In genomic region chr7:28954446-28954845, GRCh38 we compare ENCODE assay signal across 16 cellular contexts. TPM values are rescaled to one million over a fixed set of nuclear protein-coding genes. Genes with fewer than 3 reads are reported as not detected.
A peak's percentile ranks its signal among the peaks of the same experiment; 100 is the strongest.
DNase-seq lines count a peak whose midpoint lies in the region; ATAC-seq and TF ChIP-seq lines count a peak whose summit lies in the region.
"Had no signal": no experiment of that assay in that cellular context is flagged by ENCODE, and none has a peak within 500 bp of the region (broad histone marks: within the 10 kb centered on the region; RNA-seq: fewer than 3 reads in every experiment).

No MANE protein-coding gene starts in this region.

- H2BK12ac ChIP-seq in mesenchymal stem cell (ENCODE audit: low read length in 2 of 2) = no peak overlapping the region

- H3K36me3 ChIP-seq in GM23338 (ENCODE audit: insufficient read depth) (no peaks in the 10 kb centered on the region), SJCRH30 (no peaks in the 10 kb centered on the region), mesenchymal stem cell (ENCODE audit: control insufficient read depth in 1 of 2, insufficient read depth in 2 of 2, low read depth in 1 of 2, low read length in 2 of 2) (peaks cover 0 to 8% of the 10 kb centered on the region in 2 experiments), smooth muscle cell (ENCODE audit: low read depth) (no peaks in the 10 kb centered on the region)
- H3K36me3 ChIP-seq: Peyer's patch had no signal

- no peaks in the 10 kb centered on the region for H3K79me1 ChIP-seq in mesenchymal stem cell (replicated peaks; ENCODE audit: low read length, poor library complexity, severe bottlenecking)

- H3K4me3 Mint-ChIP-seq in GM23338 = no peak overlapping the region
- H3K4me3 Mint-ChIP-seq: CD4-positive, alpha-beta T cell had no signal

- H3K4me1 ChIP-seq in GM23338 (ENCODE audit: insufficient read depth) (peaks cover 18% of the 10 kb centered on the region), SJCRH30 (peaks cover 30% of the 10 kb centered on the region), mesenchymal stem cell (ENCODE audit: control insufficient read depth, insufficient read depth, low read depth, low read length) (peaks cover 32% of the 10 kb centered on the region), smooth muscle cell (ENCODE audit: low read depth) (peaks cover 22% of the 10 kb centered on the region)

- no peak overlapping the region for H3K27ac Mint-ChIP-seq in GM23338
- H3K27ac Mint-ChIP-seq: CD4-positive, alpha-beta T cell had no signal

- H2BK5ac ChIP-seq in mesenchymal stem cell (ENCODE audit: low read depth, low read length, poor library complexity, severe bottlenecking) = no peak overlapping the region

- H3K9me3 Mint-ChIP-seq in GM23338 = no peaks in the 10 kb centered on the region
- H3K9me3 Mint-ChIP-seq: CD4-positive, alpha-beta T cell had no signal

- H3K18ac ChIP-seq in mesenchymal stem cell (ENCODE audit: low read depth in 1 of 2, low read length in 2 of 2) = no peak overlapping the region

- H3K9ac ChIP-seq in mesenchymal stem cell (ENCODE audit: low read length) (no peak overlapping the region), smooth muscle cell (ENCODE audit: low read depth) (no peak overlapping the region)

- H2BK15ac ChIP-seq in mesenchymal stem cell (ENCODE audit: low read depth, poor library complexity, severe bottlenecking) = no peak overlapping the region

- no peak overlapping the region for H2BK120ac ChIP-seq in mesenchymal stem cell (ENCODE audit: low read depth, low read length)

- H4K8ac ChIP-seq in mesenchymal stem cell (ENCODE audit: low read length) = no peak overlapping the region

- no peak overlapping the region for H3K23ac ChIP-seq in mesenchymal stem cell (ENCODE audit: low read length in 2 of 2)

- H3K36me3 Mint-ChIP-seq in GM23338 (ENCODE audit: low read depth) = no peaks in the 10 kb centered on the region

- no peak overlapping the region for H3K27ac ChIP-seq in GM23338 (ENCODE audit: low read depth)
- peak overlapping the region; percentile 20 for H3K27ac ChIP-seq in SJCRH30
- H3K27ac ChIP-seq in mesenchymal stem cell (ENCODE audit: low read length, poor library complexity, severe bottlenecking) = no peak overlapping the region
- H3K27ac ChIP-seq in smooth muscle cell (ENCODE audit: low read depth) = peak overlapping the region; percentile 56

- H2AFZ ChIP-seq in GM23338 = no peak overlapping the region
- no peak overlapping the region for H2AFZ ChIP-seq in mesenchymal stem cell (ENCODE audit: low read depth, low read length)
- no peak overlapping the region for H2AFZ ChIP-seq in smooth muscle cell (ENCODE audit: low read depth)

- H2AK5ac ChIP-seq in mesenchymal stem cell (ENCODE audit: low read length, severe bottlenecking) = no peak overlapping the region

- H3K27me3 ChIP-seq in GM23338 (ENCODE audit: insufficient read depth) = peaks cover 56% of the 10 kb centered on the region
- H3K27me3 ChIP-seq in SJCRH30 = no peaks in the 10 kb centered on the region
- peaks cover 41 to 48% of the 10 kb centered on the region in 2 experiments for H3K27me3 ChIP-seq in mesenchymal stem cell (ENCODE audit: control insufficient read depth in 1 of 2, insufficient read depth in 1 of 2, low read length in 2 of 2)
- H3K27me3 ChIP-seq in smooth muscle cell (ENCODE audit: low read depth) = no peaks in the 10 kb centered on the region

- H3K4me2 ChIP-seq in GM23338 (peak overlapping the region; percentile 87), mesenchymal stem cell (ENCODE audit: low read length, poor library complexity, severe bottlenecking) (no peak overlapping the region), smooth muscle cell (peak overlapping the region; percentile 97)

- ATAC-seq in GM23338 (no peak), HG03139 (IDR thresholded peaks at IDR 0.05; ENCODE audit: unreplicated experiment) (no peak)
- ATAC-seq: Right ventricle myocardium inferior had no signal

- no peak overlapping the region for H4K91ac ChIP-seq in mesenchymal stem cell (ENCODE audit: low read length)

- H3K14ac ChIP-seq in mesenchymal stem cell (ENCODE audit: low read length in 2 of 2) = no peak overlapping the region

- DNase-seq in GM23338 (ENCODE audit: low spot score) = no peak
- peak in 1 of 2 experiments; percentile 28 for DNase-seq in SJCRH30
- DNase-seq in mesenchymal stem cell = peak; percentile 59
- no peak for DNase-seq in smooth muscle cell (lab: John Stamatoyannopoulos, UW; ENCODE audit: unreplicated experiment)
- no peak for DNase-seq in epidermal melanocyte (ENCODE audit: insufficient read length, low spot score)
- no peak for DNase-seq in stimulated activated CD4-positive, alpha-beta T cell treated with anti-CD3 and anti-CD28 coated beads, Interleukin-2, amount 100 ng/mL, for 24 hours
- DNase-seq: Calu3; CD4-positive, alpha-beta T cell; DMS79; NCI-H1092 treated with DMSO at 0.1 percent for 48 hours; NCI-H2081 treated with DMSO at 0.1 percent for 48 hours; NCI-H524; Peyer's patch had no signal

- H4K20me1 ChIP-seq in GM23338 (replicated peaks; ENCODE audit: insufficient read depth) = no peaks in the 10 kb centered on the region; the same call in 1 of the 2 replicates
- H4K20me1 ChIP-seq in smooth muscle cell (ENCODE audit: low read depth) = peaks cover 7% of the 10 kb centered on the region

- H3K9me2 ChIP-seq in GM23338 (ENCODE audit: insufficient read depth) = no peaks in the 10 kb centered on the region

- H3K4ac ChIP-seq in mesenchymal stem cell (ENCODE audit: low read depth in 1 of 2, low read length in 2 of 2) = no peak overlapping the region

- H3K79me2 ChIP-seq in GM23338 (replicated peaks; ENCODE audit: insufficient read depth) (no peaks in the 10 kb centered on the region), smooth muscle cell (ENCODE audit: low read depth) (no peaks in the 10 kb centered on the region)

- H3K4me1 Mint-ChIP-seq in GM23338 = peaks cover 30% of the 10 kb centered on the region

- H3F3A ChIP-seq in GM23338 (replicated peaks; ENCODE audit: low read depth) (0 out of 2 replicates have a peak, but pooled peaks cover 11% of the 10 kb centered on the region), smooth muscle cell (ENCODE audit: low read depth) (peaks cover 37% of the 10 kb centered on the region)

- H3K9me3 ChIP-seq in SJCRH30 (replicated peaks) (no peaks in the 10 kb centered on the region), mesenchymal stem cell (ENCODE audit: control insufficient read depth, low read length) (no peaks in the 10 kb centered on the region), smooth muscle cell (replicated peaks; ENCODE audit: low read depth) (no peaks in the 10 kb centered on the region)

- TF ChIP-seq CTCF in GM23338 (conservative IDR thresholded peaks at IDR 0.05; ENCODE audit: low read depth in 2 of 2) (no peak), smooth muscle cell (IDR thresholded peaks at IDR 0.05; ENCODE audit: borderline replicate concordance, insufficient read depth, poor library complexity, severe bottlenecking) (no peak)

- H3K4me3 ChIP-seq in GM23338 (peak overlapping the region; percentile 70), SJCRH30 (no peak overlapping the region), mesenchymal stem cell (ENCODE audit: insufficient read depth in 1 of 2, low read depth in 1 of 2, low read length in 2 of 2) (no peak overlapping the region), smooth muscle cell (no peak overlapping the region)
- H3K4me3 ChIP-seq: Peyer's patch had no signal

- H3K27me3 Mint-ChIP-seq in GM23338 (ENCODE audit: insufficient read depth, low read depth, poor library complexity) = peaks cover 37% of the 10 kb centered on the region

TF ChIP-seq in GM23338, 12 proteins besides CTCF, POLR2A, EP300 and RAD21 (continues in another document):
- no peak for TF ChIP-seq EZH2 (IDR thresholded peaks at IDR 0.05; ENCODE audit: low read depth, unreplicated experiment)
- TF ChIP-seq JUNB (IDR thresholded peaks at IDR 0.05; ENCODE audit: unreplicated experiment) = no peak
- TF ChIP-seq ETS1 (IDR thresholded peaks at IDR 0.05) = no peak
- TF ChIP-seq STAT1 (IDR thresholded peaks at IDR 0.05; ENCODE audit: unreplicated experiment) = no peak
- no peak for TF ChIP-seq CREB1 (CRISPR knock-in tag; IDR thresholded peaks at IDR 0.05; ENCODE audit: low read depth)

RNA-seq across cellular contexts. Expression of gene TRIL, which starts 3.7 kb away (rescaled TPM):
- 4.5 and 5.1 TPM in 2 replicates for total RNA-seq in GM23338 (2014; rRNA removed; shearing (Covaris generic))
- polyA plus RNA-seq in GM23338 (2016; fragmentation: Nextera tagmentation; extraction: Ambion mirVana) = 0.95 and 1.2 TPM in 2 replicates
- total RNA-seq in SJCRH30 (2014; rRNA removed; shearing (Covaris generic)) = 9.4 and 9.5 TPM in 2 replicates
- polyA plus RNA-seq in mesenchymal stem cell (2013, experiment 1 of 2) = 6.3 TPM
- 6.2 TPM for polyA plus RNA-seq in mesenchymal stem cell (2013, experiment 2 of 2)
- total RNA-seq in smooth muscle cell = 8.9 and 11.1 TPM in 2 replicates
- polyA plus RNA-seq in smooth muscle cell = 4.7 and 11.0 TPM in 2 replicates
- total RNA-seq: CD4-positive, alpha-beta T cell; MCF 10A had no signal

Comparison
In these comparisons a context has a peak if more than half of its experiments do, and no peak if none do; other contexts are left out.
1. H3K27ac ChIP-seq: peak in SJCRH30 (single experiment) and smooth muscle cell (single experiment); none in GM23338 (single experiment) and mesenchymal stem cell (single experiment).